8 cellular contexts compared by ENCODE assay signal in the genomic region with DNA sequence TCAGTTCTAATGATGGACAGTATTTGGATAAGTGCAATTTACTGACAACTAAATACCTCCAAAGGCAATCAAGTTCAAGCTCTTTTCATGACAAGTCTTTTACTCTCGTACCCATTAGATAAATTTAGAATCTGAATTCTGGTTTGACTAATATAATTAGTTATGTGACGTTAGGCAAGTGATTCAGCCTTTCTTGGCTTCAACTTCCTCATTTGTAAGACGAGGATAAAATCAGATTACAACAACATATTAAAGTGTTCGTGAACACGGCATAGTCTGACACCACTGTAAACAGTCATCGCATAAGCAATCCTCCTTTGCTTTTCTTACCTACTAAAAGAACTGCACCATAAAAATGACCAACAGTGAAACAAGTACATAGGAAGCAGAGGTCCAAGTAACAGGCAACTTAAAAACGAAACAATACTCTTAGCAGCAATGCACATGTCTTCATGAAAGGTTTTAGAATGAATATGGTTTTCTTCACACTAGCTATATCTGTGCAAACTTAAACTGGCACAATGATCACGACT. TPM values are rescaled to one million over a fixed set of nuclear protein-coding genes. Genes with fewer than 3 reads are reported as not detected.
DNase-seq lines count a peak whose midpoint lies in the region; ATAC-seq and TF ChIP-seq lines count a peak whose summit lies in the region.

No MANE protein-coding gene starts in this region.

- peaks cover 2% of the 10 kb centered on the region for H3K27me3 Mint-ChIP-seq in nephron progenitor cell (ENCODE audit: low read depth, poor library complexity)

- H3K9me3 ChIP-seq in PC-9 (ENCODE audit: insufficient read depth, low read depth): no peaks in the 10 kb centered on the region
- no peaks in the 10 kb centered on the region for H3K9me3 ChIP-seq in lower lobe of right lung
- H3K9me3 ChIP-seq in SJCRH30 (replicated peaks): no peaks in the 10 kb centered on the region

- peak overlapping the region; percentile 34; the same call in 1 of the 2 replicates for H3K4me3 ChIP-seq in GM12864 (ENCODE audit: low read depth, low read length)
- H3K4me3 ChIP-seq in PC-9: no peak overlapping the region
- H3K4me3 ChIP-seq in lower lobe of right lung: peak overlapping the region; percentile 27
- H3K4me3 ChIP-seq in SJCRH30: no peak overlapping the region

- CTCF ChIA-PET in PC-9 (lab: Charles Lee): no interaction called here

- no peak overlapping the region for H3K4me3 Mint-ChIP-seq in nephron progenitor cell

- no peaks in the 10 kb centered on the region for H3K79me2 ChIP-seq in PC-9 (ENCODE audit: low read depth)

- TF ChIP-seq CTCF in GM12864 (IDR thresholded peaks at IDR 0.05; ENCODE audit: low read depth, low read length, missing control alignments): no peak
- no peak for TF ChIP-seq CTCF in PC-9 (conservative IDR thresholded peaks at IDR 0.05)
- no peak for TF ChIP-seq CTCF in lower lobe of right lung (IDR thresholded peaks at IDR 0.05)
- no peak for TF ChIP-seq CTCF in nephron progenitor cell (IDR thresholded peaks at IDR 0.05)

- no peak overlapping the region for H2AFZ ChIP-seq in PC-9

- intact Hi-C loops in PC-9 (cut with micrococcal nuclease; ENCODE audit: unreplicated experiment): no loop called here
- intact Hi-C loops in lower lobe of right lung (cut with DNase I): no loop called here

- H4K20me1 ChIP-seq in PC-9 (ENCODE audit: insufficient read depth): no peaks in the 10 kb centered on the region

- H3K27ac ChIP-seq in PC-9: 0 out of 2 replicates have a peak overlapping the region, but pooled peaks have one; percentile 36
- H3K27ac ChIP-seq in lower lobe of right lung: peak overlapping the region; percentile 15
- no peak overlapping the region for H3K27ac ChIP-seq in SJCRH30

- no peaks in the 10 kb centered on the region for H3K4me1 ChIP-seq in PC-9 (replicated peaks; ENCODE audit: insufficient read depth)
- H3K4me1 ChIP-seq in lower lobe of right lung: peaks cover 5% of the 10 kb centered on the region
- H3K4me1 ChIP-seq in SJCRH30: no peaks in the 10 kb centered on the region

- no TSS peak for BruUV-seq in PC-9 (replicated peaks; lab: Mats Ljungman, UMichigan)

- H3K36me3 ChIP-seq in PC-9 (ENCODE audit: low read depth) (peaks cover 18% of the 10 kb centered on the region; the same call in 1 of the 2 replicates), lower lobe of right lung (no peaks in the 10 kb centered on the region), SJCRH30 (no peaks in the 10 kb centered on the region)

- ATAC-seq in lower lobe of right lung (peak in 1 of 2 donors; percentile 24), GM19324 (IDR thresholded peaks at IDR 0.05; ENCODE audit: low FRiP score, unreplicated experiment) (no peak)

- H3K4me1 Mint-ChIP-seq in nephron progenitor cell: no peaks in the 10 kb centered on the region

- DNase-seq in GM12864 (ENCODE audit: low read depth) (peak; percentile 53), HCEC 1CT (peak; percentile 64), PC-9 (no peak), lower lobe of right lung (no peak), KG1 (lab: John Stamatoyannopoulos, UW) (no peak), SJCRH30 (no peak), nephron progenitor cell (no peak)

- POLR2A ChIA-PET in PC-9 (lab: Charles Lee; ENCODE audit: unreplicated experiment): no interaction called here

- no peaks in the 10 kb centered on the region for H3K9me2 ChIP-seq in PC-9 (ENCODE audit: insufficient read depth)

- no peak overlapping the region for H3K4me2 ChIP-seq in PC-9

- H3F3A ChIP-seq in PC-9 (ENCODE audit: insufficient read depth, low read depth): peaks cover 37% of the 10 kb centered on the region

- no peak overlapping the region for H3K27ac Mint-ChIP-seq in nephron progenitor cell

- no peaks in the 10 kb centered on the region for H3K9me3 Mint-ChIP-seq in nephron progenitor cell

- H3K27me3 ChIP-seq in PC-9 (ENCODE audit: insufficient read depth, low read depth) (no peaks in the 10 kb centered on the region), lower lobe of right lung (ENCODE audit: low read depth) (no peaks in the 10 kb centered on the region), SJCRH30 (no peaks in the 10 kb centered on the region)

- H3K36me3 Mint-ChIP-seq in nephron progenitor cell (ENCODE audit: low read depth): peaks cover 31% of the 10 kb centered on the region

RNA-seq across cellular contexts. Expression of a gene that starts 25.7 kb away (rescaled TPM):
- total RNA-seq in PC-9 (2021): 73.8 and 77.1 TPM in 2 replicates
- 29.7 TPM for total RNA-seq in lower lobe of right lung
- 32.5 and 41.3 TPM in 2 replicates for total RNA-seq in SJCRH30 (2014; rRNA removed; shearing (Covaris generic))

Comparison
In these comparisons a context has a peak if more than half of its experiments do, and no peak if none do; other contexts are left out.
1. DNase-seq: peak in GM12864 (single experiment) and HCEC 1CT (single experiment); none in PC-9 (0 of 2), lower lobe of right lung (single experiment), KG1 (single experiment), SJCRH30 (0 of 2) and nephron progenitor cell (single experiment).
2. H3K4me3 ChIP-seq: peak in GM12864 (single experiment) and lower lobe of right lung (single experiment); none in PC-9 (single experiment) and SJCRH30 (single experiment).